8 cellular contexts compared by ENCODE assay signal in the genomic region with DNA sequence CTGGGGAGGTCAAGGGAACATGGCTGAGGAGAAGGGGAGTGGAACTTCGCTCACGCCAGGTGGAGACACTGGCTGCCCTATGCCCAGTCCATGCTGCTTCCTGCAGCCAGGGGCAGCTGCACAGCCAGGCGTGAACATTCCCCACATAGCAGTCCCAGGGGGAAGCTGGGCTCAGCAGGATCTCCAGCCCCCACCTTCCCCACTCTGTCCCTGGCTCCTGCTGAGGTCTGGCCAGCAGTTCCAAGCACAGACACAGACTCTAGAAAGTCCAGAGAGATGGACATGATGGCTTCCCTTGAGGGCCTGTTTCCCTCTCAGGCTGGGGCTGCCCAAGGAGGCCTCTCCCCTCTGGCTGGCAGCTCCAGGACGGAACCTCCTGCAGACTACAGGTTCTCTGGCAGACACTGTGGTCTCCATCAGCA. TPM values are rescaled to one million over a fixed set of nuclear protein-coding genes. Genes with fewer than 3 reads are reported as not detected.
DNase-seq lines count a peak whose midpoint lies in the region; ATAC-seq and TF ChIP-seq lines count a peak whose summit lies in the region.

No MANE protein-coding gene starts in this region.

- H3K4me1 ChIP-seq in vagina, result peaks cover 90% of the 10 kb centered on the region

- peak overlapping the region; percentile 88 for H3K27ac ChIP-seq in vagina

- ATAC-seq in HG03025 (IDR thresholded peaks at IDR 0.05; ENCODE audit: low FRiP score, unreplicated experiment), result no peak

- H3K4me3 ChIP-seq in epithelial cell of esophagus (ENCODE audit: low read length), result no peak overlapping the region
- H3K4me3 ChIP-seq in vagina, result no peak overlapping the region

- no peaks in the 10 kb centered on the region for H3K9me3 ChIP-seq in vagina

- no peak for TF ChIP-seq POLR2A in vagina (IDR thresholded peaks at IDR 0.05)

- no peaks in the 10 kb centered on the region for H3K36me3 ChIP-seq in vagina

- intact Hi-C loops in vagina (cut with DNase I), result no loop called here

- peak; percentile 2 for TF ChIP-seq CTCF in epithelial cell of esophagus (IDR thresholded peaks at IDR 0.05; ENCODE audit: insufficient read depth, low read depth, low read length, missing control alignments)
- peak in 1 of 3 experiments; percentile 19 for TF ChIP-seq CTCF in vagina (IDR thresholded peaks at IDR 0.05)

- no peaks in the 10 kb centered on the region for H3K27me3 ChIP-seq in vagina

- peak in 2 of 3 experiments; percentile 62 to 78 for DNase-seq in NCI-H1417 (lab: John Stamatoyannopoulos, UW)
- DNase-seq in NCI-H1417 treated with DMSO at 0.1 percent for 48 hours (lab: John Stamatoyannopoulos, UW), result no peak
- peak; percentile 8 for DNase-seq in epithelial cell of esophagus (ENCODE audit: low read depth)
- DNase-seq in mucosa of gallbladder (ENCODE audit: low spot score), result peak; percentile 37
- no peak for DNase-seq in vagina (ENCODE audit: extremely low spot score in 2 of 2)
- DNase-seq in HuH-7 (ENCODE audit: low spot score), result no peak
- DNase-seq in NCI-H748 (lab: John Stamatoyannopoulos, UW; ENCODE audit: unreplicated experiment), result no peak

RNA-seq across cellular contexts. Expression of gene JUP, which starts 9.3 kb away (rescaled TPM):
- total RNA-seq in mucosa of gallbladder (201 TPM), vagina (589 TPM)

RNA-seq across cellular contexts. Expression of gene P3H4, which starts 34.6 kb away (rescaled TPM):
- total RNA-seq in mucosa of gallbladder (24.1 TPM), vagina (11.5 TPM)

RNA-seq across cellular contexts. Expression of gene FKBP10, which starts 35.6 kb away (rescaled TPM):
- total RNA-seq in mucosa of gallbladder (59.2 TPM), vagina (53.5 TPM)

RNA-seq across cellular contexts. Expression of gene HAP1, which starts 42.7 kb away (rescaled TPM):
- 1.9 TPM for total RNA-seq in mucosa of gallbladder
- total RNA-seq in vagina, result 1.2 TPM

RNA-seq across cellular contexts. Expression of gene NT5C3B, which starts 58.9 kb away (rescaled TPM):
- total RNA-seq in mucosa of gallbladder, result 39.6 TPM
- 71.5 TPM for total RNA-seq in vagina

Comparison
In these comparisons a context has a peak if more than half of its experiments do, and no peak if none do; other contexts are left out.
1. DNase-seq: peak in NCI-H1417 (2 of 3), epithelial cell of esophagus (single experiment) and mucosa of gallbladder (single experiment); none in NCI-H1417 treated with DMSO at 0.1 percent for 48 hours (single experiment), vagina (0 of 2), HuH-7 (single experiment) and NCI-H748 (single experiment).